1 cellular context compared by ENCODE assay signal in genomic region chr12:9064201-9064814, GRCh38.
TF ChIP-seq lines count a peak whose summit lies in the region.

No MANE protein-coding gene starts in this region.

TF ChIP-seq in WTC11, 78 proteins besides CTCF, POLR2A, EP300 and RAD21 (continued from another document):
- no peak for TF ChIP-seq JUN (CRISPR knock-in tag; IDR thresholded peaks at IDR 0.05)
- TF ChIP-seq, protein P1, sequence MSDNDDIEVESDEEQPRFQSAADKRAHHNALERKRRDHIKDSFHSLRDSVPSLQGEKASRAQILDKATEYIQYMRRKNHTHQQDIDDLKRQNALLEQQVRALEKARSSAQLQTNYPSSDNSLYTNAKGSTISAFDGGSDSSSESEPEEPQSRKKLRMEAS (CRISPR knock-in tag; IDR thresholded peaks at IDR 0.05): 0 out of 2 replicates have a peak, but pooled peaks have one; percentile 2
- TF ChIP-seq KAT7 (CRISPR knock-in tag; IDR thresholded peaks at IDR 0.05; ENCODE audit: borderline replicate concordance): 0 out of 2 replicates have a peak, but pooled peaks have one; percentile 67
- no peak for TF ChIP-seq NFE2L1 (CRISPR knock-in tag; IDR thresholded peaks at IDR 0.05)
- TF ChIP-seq FOXK1 (CRISPR knock-in tag; IDR thresholded peaks at IDR 0.05): no peak
- no peak for TF ChIP-seq GRHL2 (CRISPR knock-in tag; IDR thresholded peaks at IDR 0.05; ENCODE audit: insufficient replicate concordance, severe bottlenecking)
- no peak; the same call in 1 of the 2 replicates for TF ChIP-seq USF2 (CRISPR knock-in tag; IDR thresholded peaks at IDR 0.05)
- TF ChIP-seq ATF2 (CRISPR knock-in tag; IDR thresholded peaks at IDR 0.05; ENCODE audit: borderline replicate concordance, low read depth): no peak
- TF ChIP-seq ZNF396 (CRISPR knock-in tag; IDR thresholded peaks at IDR 0.05; ENCODE audit: borderline replicate concordance): no peak
- TF ChIP-seq, protein P2, sequence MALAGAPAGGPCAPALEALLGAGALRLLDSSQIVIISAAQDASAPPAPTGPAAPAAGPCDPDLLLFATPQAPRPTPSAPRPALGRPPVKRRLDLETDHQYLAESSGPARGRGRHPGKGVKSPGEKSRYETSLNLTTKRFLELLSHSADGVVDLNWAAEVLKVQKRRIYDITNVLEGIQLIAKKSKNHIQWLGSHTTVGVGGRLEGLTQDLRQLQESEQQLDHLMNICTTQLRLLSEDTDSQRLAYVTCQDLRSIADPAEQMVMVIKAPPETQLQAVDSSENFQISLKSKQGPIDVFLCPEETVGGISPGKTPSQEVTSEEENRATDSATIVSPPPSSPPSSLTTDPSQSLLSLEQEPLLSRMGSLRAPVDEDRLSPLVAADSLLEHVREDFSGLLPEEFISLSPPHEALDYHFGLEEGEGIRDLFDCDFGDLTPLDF (CRISPR knock-in tag; IDR thresholded peaks at IDR 0.05): no peak
- no peak for TF ChIP-seq ESRRA (CRISPR knock-in tag; IDR thresholded peaks at IDR 0.05; ENCODE audit: borderline replicate concordance)
- TF ChIP-seq, protein P3, sequence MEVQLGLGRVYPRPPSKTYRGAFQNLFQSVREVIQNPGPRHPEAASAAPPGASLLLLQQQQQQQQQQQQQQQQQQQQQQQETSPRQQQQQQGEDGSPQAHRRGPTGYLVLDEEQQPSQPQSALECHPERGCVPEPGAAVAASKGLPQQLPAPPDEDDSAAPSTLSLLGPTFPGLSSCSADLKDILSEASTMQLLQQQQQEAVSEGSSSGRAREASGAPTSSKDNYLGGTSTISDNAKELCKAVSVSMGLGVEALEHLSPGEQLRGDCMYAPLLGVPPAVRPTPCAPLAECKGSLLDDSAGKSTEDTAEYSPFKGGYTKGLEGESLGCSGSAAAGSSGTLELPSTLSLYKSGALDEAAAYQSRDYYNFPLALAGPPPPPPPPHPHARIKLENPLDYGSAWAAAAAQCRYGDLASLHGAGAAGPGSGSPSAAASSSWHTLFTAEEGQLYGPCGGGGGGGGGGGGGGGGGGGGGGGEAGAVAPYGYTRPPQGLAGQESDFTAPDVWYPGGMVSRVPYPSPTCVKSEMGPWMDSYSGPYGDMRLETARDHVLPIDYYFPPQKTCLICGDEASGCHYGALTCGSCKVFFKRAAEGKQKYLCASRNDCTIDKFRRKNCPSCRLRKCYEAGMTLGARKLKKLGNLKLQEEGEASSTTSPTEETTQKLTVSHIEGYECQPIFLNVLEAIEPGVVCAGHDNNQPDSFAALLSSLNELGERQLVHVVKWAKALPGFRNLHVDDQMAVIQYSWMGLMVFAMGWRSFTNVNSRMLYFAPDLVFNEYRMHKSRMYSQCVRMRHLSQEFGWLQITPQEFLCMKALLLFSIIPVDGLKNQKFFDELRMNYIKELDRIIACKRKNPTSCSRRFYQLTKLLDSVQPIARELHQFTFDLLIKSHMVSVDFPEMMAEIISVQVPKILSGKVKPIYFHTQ (CRISPR knock-in tag; IDR thresholded peaks at IDR 0.05): no peak
- no peak for TF ChIP-seq HMGA2 (CRISPR knock-in tag; IDR thresholded peaks at IDR 0.05)
- peak; percentile 73; the same call in 1 of the 2 replicates for TF ChIP-seq FOXP1 (CRISPR knock-in tag; IDR thresholded peaks at IDR 0.05; ENCODE audit: borderline replicate concordance)
- no peak for TF ChIP-seq RORB (CRISPR knock-in tag; IDR thresholded peaks at IDR 0.05)
- TF ChIP-seq, protein P4, sequence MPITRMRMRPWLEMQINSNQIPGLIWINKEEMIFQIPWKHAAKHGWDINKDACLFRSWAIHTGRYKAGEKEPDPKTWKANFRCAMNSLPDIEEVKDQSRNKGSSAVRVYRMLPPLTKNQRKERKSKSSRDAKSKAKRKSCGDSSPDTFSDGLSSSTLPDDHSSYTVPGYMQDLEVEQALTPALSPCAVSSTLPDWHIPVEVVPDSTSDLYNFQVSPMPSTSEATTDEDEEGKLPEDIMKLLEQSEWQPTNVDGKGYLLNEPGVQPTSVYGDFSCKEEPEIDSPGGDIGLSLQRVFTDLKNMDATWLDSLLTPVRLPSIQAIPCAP (CRISPR knock-in tag; IDR thresholded peaks at IDR 0.05): peak; percentile 21; the same call in 1 of the 2 replicates
- TF ChIP-seq ZBTB21 (CRISPR knock-in tag; IDR thresholded peaks at IDR 0.05; ENCODE audit: borderline replicate concordance): 0 out of 2 replicates have a peak, but pooled peaks have one; percentile 37
- TF ChIP-seq NFATC4 (CRISPR knock-in tag; IDR thresholded peaks at IDR 0.05): no peak
- no peak for TF ChIP-seq JAZF1 (CRISPR knock-in tag; IDR thresholded peaks at IDR 0.05)
- TF ChIP-seq RELA (CRISPR knock-in tag; IDR thresholded peaks at IDR 0.05; ENCODE audit: borderline replicate concordance): no peak
- TF ChIP-seq, protein P5, sequence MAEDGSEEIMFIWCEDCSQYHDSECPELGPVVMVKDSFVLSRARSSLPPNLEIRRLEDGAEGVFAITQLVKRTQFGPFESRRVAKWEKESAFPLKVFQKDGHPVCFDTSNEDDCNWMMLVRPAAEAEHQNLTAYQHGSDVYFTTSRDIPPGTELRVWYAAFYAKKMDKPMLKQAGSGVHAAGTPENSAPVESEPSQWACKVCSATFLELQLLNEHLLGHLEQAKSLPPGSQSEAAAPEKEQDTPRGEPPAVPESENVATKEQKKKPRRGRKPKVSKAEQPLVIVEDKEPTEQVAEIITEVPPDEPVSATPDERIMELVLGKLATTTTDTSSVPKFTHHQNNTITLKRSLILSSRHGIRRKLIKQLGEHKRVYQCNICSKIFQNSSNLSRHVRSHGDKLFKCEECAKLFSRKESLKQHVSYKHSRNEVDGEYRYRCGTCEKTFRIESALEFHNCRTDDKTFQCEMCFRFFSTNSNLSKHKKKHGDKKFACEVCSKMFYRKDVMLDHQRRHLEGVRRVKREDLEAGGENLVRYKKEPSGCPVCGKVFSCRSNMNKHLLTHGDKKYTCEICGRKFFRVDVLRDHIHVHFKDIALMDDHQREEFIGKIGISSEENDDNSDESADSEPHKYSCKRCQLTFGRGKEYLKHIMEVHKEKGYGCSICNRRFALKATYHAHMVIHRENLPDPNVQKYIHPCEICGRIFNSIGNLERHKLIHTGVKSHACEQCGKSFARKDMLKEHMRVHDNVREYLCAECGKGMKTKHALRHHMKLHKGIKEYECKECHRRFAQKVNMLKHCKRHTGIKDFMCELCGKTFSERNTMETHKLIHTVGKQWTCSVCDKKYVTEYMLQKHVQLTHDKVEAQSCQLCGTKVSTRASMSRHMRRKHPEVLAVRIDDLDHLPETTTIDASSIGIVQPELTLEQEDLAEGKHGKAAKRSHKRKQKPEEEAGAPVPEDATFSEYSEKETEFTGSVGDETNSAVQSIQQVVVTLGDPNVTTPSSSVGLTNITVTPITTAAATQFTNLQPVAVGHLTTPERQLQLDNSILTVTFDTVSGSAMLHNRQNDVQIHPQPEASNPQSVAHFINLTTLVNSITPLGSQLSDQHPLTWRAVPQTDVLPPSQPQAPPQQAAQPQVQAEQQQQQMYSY (CRISPR knock-in tag; IDR thresholded peaks at IDR 0.05): no peak
- TF ChIP-seq ATF1 (CRISPR knock-in tag; IDR thresholded peaks at IDR 0.05): 0 out of 2 replicates have a peak, but pooled peaks have one; percentile 38
- TF ChIP-seq TP53 (CRISPR knock-in tag; IDR thresholded peaks at IDR 0.05): peak; percentile 66; the same call in 1 of the 2 replicates
- no peak for TF ChIP-seq MXD4 (CRISPR knock-in tag; IDR thresholded peaks at IDR 0.05; ENCODE audit: borderline replicate concordance)
- no peak for TF ChIP-seq SMAD4 (CRISPR knock-in tag; IDR thresholded peaks at IDR 0.05)
- no peak for TF ChIP-seq NFYB (CRISPR knock-in tag; conservative IDR thresholded peaks at IDR 0.05; ENCODE audit: low read depth)
- TF ChIP-seq, protein P6, sequence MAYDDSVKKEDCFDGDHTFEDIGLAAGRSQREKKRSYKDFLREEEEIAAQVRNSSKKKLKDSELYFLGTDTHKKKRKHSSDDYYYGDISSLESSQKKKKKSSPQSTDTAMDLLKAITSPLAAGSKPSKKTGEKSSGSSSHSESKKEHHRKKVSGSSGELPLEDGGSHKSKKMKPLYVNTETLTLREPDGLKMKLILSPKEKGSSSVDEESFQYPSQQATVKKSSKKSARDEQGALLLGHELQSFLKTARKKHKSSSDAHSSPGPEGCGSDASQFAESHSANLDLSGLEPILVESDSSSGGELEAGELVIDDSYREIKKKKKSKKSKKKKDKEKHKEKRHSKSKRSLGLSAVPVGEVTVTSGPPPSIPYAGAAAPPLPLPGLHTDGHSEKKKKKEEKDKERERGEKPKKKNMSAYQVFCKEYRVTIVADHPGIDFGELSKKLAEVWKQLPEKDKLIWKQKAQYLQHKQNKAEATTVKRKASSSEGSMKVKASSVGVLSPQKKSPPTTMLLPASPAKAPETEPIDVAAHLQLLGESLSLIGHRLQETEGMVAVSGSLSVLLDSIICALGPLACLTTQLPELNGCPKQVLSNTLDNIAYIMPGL (CRISPR knock-in tag; IDR thresholded peaks at IDR 0.05): peak; percentile 96
TF ChIP-seq in WTC11: peak in this region for 12.
